In the genomic region with DNA sequence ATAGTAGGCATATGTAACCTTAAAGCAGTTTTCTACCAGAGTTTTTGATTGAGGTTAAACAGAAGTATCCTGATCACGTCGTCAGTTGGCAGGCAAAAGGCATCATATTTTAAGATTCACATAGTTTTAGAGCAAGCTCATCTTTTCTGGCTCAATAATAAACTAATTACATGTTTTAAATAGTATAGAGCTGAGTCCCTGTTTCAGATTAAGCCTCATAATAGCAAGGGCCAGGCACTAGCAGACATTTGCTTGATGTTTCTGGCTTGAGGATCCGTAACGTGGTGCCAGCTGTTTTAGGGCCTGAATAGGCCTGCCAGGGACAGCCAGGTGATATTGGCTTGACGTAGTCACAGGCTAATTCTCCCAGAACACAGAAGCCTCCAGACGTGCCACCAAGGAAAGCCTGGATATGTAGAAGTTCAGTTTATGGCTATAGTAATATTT, we compare ENCODE assay signal across 10 cellular contexts.
DNase-seq lines count a peak whose midpoint lies in the region; ATAC-seq and TF ChIP-seq lines count a peak whose summit lies in the region.
"Had no signal": no experiment of that assay in that cellular context is flagged by ENCODE, and none has a peak within 500 bp of the region (broad histone marks: within the 10 kb centered on the region; RNA-seq: fewer than 3 reads in every experiment).

No MANE protein-coding gene starts in this region.

- no peak for ATAC-seq in right lobe of liver
- ATAC-seq in thoracic aorta (ENCODE audit: insufficient number of reproducible peaks, low FRiP score, low read depth): peak; percentile 56
- no peak for ATAC-seq in CD4-positive, alpha-beta T cell (ENCODE audit: poor library complexity)

- no peak for TF ChIP-seq POLR2A in right lobe of liver (IDR thresholded peaks at IDR 0.05)

- 60% methylated on average over 6 of the region's 6 CpGs for WGBS in right lobe of liver (ENCODE audit: insufficient coverage, low coverage, low lambda C conversion rate, missing lambda C conversion rate)

- no peaks in the 10 kb centered on the region for H3K9me3 Mint-ChIP-seq in chondrocyte (ENCODE audit: low read depth)
- H3K9me3 Mint-ChIP-seq in CD4-positive, alpha-beta T cell: no peaks in the 10 kb centered on the region
- H3K9me3 Mint-ChIP-seq: activated naive CD8-positive, alpha-beta T cell treated with anti-CD3 and anti-CD28 coated beads for 36 hours had no signal

- DNase-seq in NCI-H226 (peak; percentile 33), chondrocyte (ENCODE audit: low spot score) (no peak), right lobe of liver (no peak), thoracic aorta (ENCODE audit: low spot score) (peak; percentile 51), NCI-H2196 treated with DMSO at 0.1 percent for 48 hours (lab: John Stamatoyannopoulos, UW; ENCODE audit: unreplicated experiment) (no peak), SKM-1 treated with dmso at 0.1 percent for 144 hours (lab: John Stamatoyannopoulos, UW; ENCODE audit: unreplicated experiment) (no peak), NOMO-1 treated with DMSO at 0.1 percent for 48 hours (lab: John Stamatoyannopoulos, UW; ENCODE audit: unreplicated experiment) (no peak)
- no peak for DNase-seq in CD4-positive, alpha-beta T cell
- DNase-seq: activated naive CD8-positive, alpha-beta T cell treated with anti-CD3 and anti-CD28 coated beads for 36 hours; islet precursor cell had no signal

- H3K4me3 Mint-ChIP-seq in chondrocyte (ENCODE audit: unreplicated experiment): no peak overlapping the region
- H3K4me3 Mint-ChIP-seq in CD4-positive, alpha-beta T cell: no peak overlapping the region
- H3K4me3 Mint-ChIP-seq: activated naive CD8-positive, alpha-beta T cell treated with anti-CD3 and anti-CD28 coated beads for 36 hours had no signal

- CTCF ChIA-PET in CD4-positive, alpha-beta T cell (lab: Charles Lee): no interaction called here

- intact Hi-C loops in right lobe of liver (cut with DNase I): loop anchor here in 1 of 2 donors (10.0 kb wide), 1 partner anchor 87 kb away; a partner anchor contains a TSS
- intact Hi-C loops in CD4-positive, alpha-beta T cell (cut with DNase I, micrococcal nuclease): no loop called here

- peak overlapping the region in 2 of 3 donors; percentile 13 to 26 for H3K27ac ChIP-seq in right lobe of liver
- peak overlapping the region; percentile 80 to 90 for H3K27ac ChIP-seq in thoracic aorta
- no peak overlapping the region for H3K27ac ChIP-seq in CD4-positive, alpha-beta T cell (ENCODE audit: low read depth, low read length)

- H3K4me1 ChIP-seq in right lobe of liver: peaks cover 0 to 56% (median 28%) of the 10 kb centered on the region in 4 donors
- peaks cover 74 to 94% of the 10 kb centered on the region in 2 donors for H3K4me1 ChIP-seq in thoracic aorta (ENCODE audit: control insufficient read depth in 1 of 2, low read depth in 2 of 2)

- H3K4me3 ChIP-seq in right lobe of liver: no peak overlapping the region
- peak overlapping the region; percentile 0 for H3K4me3 ChIP-seq in thoracic aorta

- peaks cover 73% of the 10 kb centered on the region for H3K4me1 Mint-ChIP-seq in chondrocyte (ENCODE audit: low read depth)
- peaks cover 57% of the 10 kb centered on the region for H3K4me1 Mint-ChIP-seq in CD4-positive, alpha-beta T cell (ENCODE audit: low read depth)

- no peak for TF ChIP-seq CTCF in chondrocyte (IDR thresholded peaks at IDR 0.05)
- no peak for TF ChIP-seq CTCF in right lobe of liver (IDR thresholded peaks at IDR 0.05)
- no peak for TF ChIP-seq CTCF in thoracic aorta (IDR thresholded peaks at IDR 0.05)
- TF ChIP-seq CTCF in CD4-positive, alpha-beta T cell (IDR thresholded peaks at IDR 0.05): no peak

- H3K27me3 ChIP-seq in right lobe of liver (no peaks in the 10 kb centered on the region), thoracic aorta (replicated peaks; ENCODE audit: insufficient read depth) (no peaks in the 10 kb centered on the region)
- H3K27me3 ChIP-seq in CD4-positive, alpha-beta T cell (ENCODE audit: control insufficient read depth, insufficient read depth, low read length): no peaks in the 10 kb centered on the region

- H3K36me3 ChIP-seq in right lobe of liver (no peaks in the 10 kb centered on the region), thoracic aorta (peaks cover 7% of the 10 kb centered on the region)

- H3K27me3 Mint-ChIP-seq in chondrocyte (ENCODE audit: low read depth): no peaks in the 10 kb centered on the region
- H3K27me3 Mint-ChIP-seq in CD4-positive, alpha-beta T cell: no peaks in the 10 kb centered on the region
- H3K27me3 Mint-ChIP-seq: activated naive CD8-positive, alpha-beta T cell treated with anti-CD3 and anti-CD28 coated beads for 36 hours had no signal

- H3K36me3 Mint-ChIP-seq in chondrocyte (ENCODE audit: low read depth): peaks cover 4% of the 10 kb centered on the region
- H3K36me3 Mint-ChIP-seq in CD4-positive, alpha-beta T cell (ENCODE audit: low read depth): peaks cover 10% of the 10 kb centered on the region

- peak overlapping the region; percentile 86 for H3K27ac Mint-ChIP-seq in chondrocyte (ENCODE audit: unreplicated experiment)
- H3K27ac Mint-ChIP-seq in CD4-positive, alpha-beta T cell: no peak overlapping the region
- H3K27ac Mint-ChIP-seq: activated naive CD8-positive, alpha-beta T cell treated with anti-CD3 and anti-CD28 coated beads for 36 hours had no signal

- H3K9me3 ChIP-seq in right lobe of liver (no peaks in the 10 kb centered on the region), thoracic aorta (no peaks in the 10 kb centered on the region)
- no peaks in the 10 kb centered on the region for H3K9me3 ChIP-seq in CD4-positive, alpha-beta T cell (ENCODE audit: control insufficient read depth, low read length)

- POLR2A ChIA-PET in CD4-positive, alpha-beta T cell (lab: Charles Lee): no interaction called here

Comparison
In these comparisons a context has a peak if more than half of its experiments do, and no peak if none do; other contexts are left out.
1. DNase-seq: peak in NCI-H226 (single experiment) and thoracic aorta (single experiment); none in chondrocyte (single experiment), right lobe of liver (0 of 3), NCI-H2196 treated with DMSO at 0.1 percent for 48 hours (single experiment), CD4-positive, alpha-beta T cell (0 of 10), SKM-1 treated with dmso at 0.1 percent for 144 hours (single experiment) and NOMO-1 treated with DMSO at 0.1 percent for 48 hours (single experiment).